In the genomic region with DNA sequence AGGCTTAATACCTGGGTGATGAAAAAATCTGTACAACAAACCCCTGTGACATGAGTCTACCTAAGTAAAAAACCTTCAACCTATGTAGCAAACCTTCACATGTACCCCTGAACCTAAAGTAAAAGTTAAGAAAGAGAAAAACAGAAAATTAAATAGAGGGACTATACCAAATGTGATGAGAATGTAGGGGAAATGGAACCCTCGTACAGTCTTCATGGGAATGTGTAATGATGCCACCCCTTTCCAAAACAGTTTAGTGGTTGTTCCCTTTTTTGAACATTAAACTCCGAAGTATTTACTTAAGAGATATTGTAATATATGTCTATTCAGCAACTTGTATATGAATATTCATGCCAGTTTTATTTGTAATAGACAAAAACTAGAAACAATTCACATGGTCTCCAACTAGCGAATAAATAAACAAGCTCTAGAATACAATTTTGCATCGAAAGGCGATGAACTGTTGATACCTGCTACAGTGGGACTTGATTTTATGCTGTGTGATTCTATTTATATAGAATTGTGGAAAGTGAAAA, we compare ENCODE assay signal across 9 cellular contexts. TPM values are rescaled to one million over a fixed set of nuclear protein-coding genes. Genes with fewer than 3 reads are reported as not detected.
"Had no signal": no experiment of that assay in that cellular context is flagged by ENCODE, and none has a peak within 500 bp of the region (broad histone marks: within the 10 kb centered on the region; RNA-seq: fewer than 3 reads in every experiment).

No MANE protein-coding gene starts in this region.

- ATAC-seq: GM12878 had no signal

- H3K4me3 ChIP-seq: GM12878 had no signal

- DNase-seq: GDM1, GF-D8 had no signal

- FAIRE-seq: G401.6, GM12891, GM12892, GM18507, GM19239 had no signal

RNA-seq across cellular contexts. Expression of a gene that starts 34.1 kb away (rescaled TPM):
- total RNA-seq: G401, GM12878 had no signal
- polyA plus RNA-seq: GM12878 had no signal
